9 cellular contexts compared by ENCODE assay signal in genomic region chr7:26686448-26686981, GRCh38.
DNase-seq lines count a peak whose midpoint lies in the region; ATAC-seq and TF ChIP-seq lines count a peak whose summit lies in the region.
"Had no signal": no experiment of that assay in that cellular context is flagged by ENCODE, and none has a peak within 500 bp of the region (broad histone marks: within the 10 kb centered on the region; RNA-seq: fewer than 3 reads in every experiment).

No MANE protein-coding gene starts in this region.

- no peak for DNase-seq in activated naive CD4-positive, alpha-beta T cell treated with anti-CD3 and anti-CD28 coated beads, Interleukin-2, amount 10 ng/mL, durations not matched to agents 7 days and 5 days
- DNase-seq in activated naive CD4-positive, alpha-beta T cell treated with anti-CD3 and anti-CD28 coated beads, Interleukin-2, amount 50 U/mL, for 16 hours: no peak
- DNase-seq in NCI-H2029 (lab: John Stamatoyannopoulos, UW) (peak; percentile 20), hepatocyte (ENCODE audit: low spot score) (peak; percentile 62), suprapubic skin (ENCODE audit: low spot score in 2 of 2) (peak in 1 of 2 donors; percentile 57)
- no peak for DNase-seq in activated CD8-positive, alpha-beta memory T cell treated with anti-CD3 and anti-CD28 coated beads, Interleukin-2, amount 50 U/mL, for 48 hours
- DNase-seq: activated naive CD8-positive, alpha-beta T cell treated with anti-CD3 and anti-CD28 coated beads, Interleukin-2, amount 10 ng/mL, durations not matched to agents 7 days and 5 days had no signal

- no peak for ATAC-seq in GM19455 (IDR thresholded peaks at IDR 0.05; ENCODE audit: unreplicated experiment)

- H3K79me2 ChIP-seq in hepatocyte: no peaks in the 10 kb centered on the region

- CTCF ChIA-PET in activated naive CD4-positive, alpha-beta T cell treated with anti-CD3 and anti-CD28 coated beads, Interleukin-2, amount 10 ng/mL, durations not matched to agents 7 days and 5 days (lab: Charles Lee): interaction anchor here (1.0 to 1.9 kb wide), 6 partner anchors 9 to 1046 kb away, joined by 3 to 9 read pairs (median 4); no protein-coding TSS in a partner anchor

- H3K4me3 ChIP-seq in WI38 (ENCODE audit: low read depth, low read length): no peak overlapping the region
- no peak overlapping the region for H3K4me3 ChIP-seq in hepatocyte
- no peak overlapping the region for H3K4me3 ChIP-seq in suprapubic skin

- peaks cover 2% of the 10 kb centered on the region for H3K27me3 Mint-ChIP-seq in activated naive CD4-positive, alpha-beta T cell treated with anti-CD3 and anti-CD28 coated beads, Interleukin-2, amount 10 ng/mL, durations not matched to agents 7 days and 5 days

- peak; percentile 13; the same call in 1 of the 2 replicates for TF ChIP-seq CTCF in WI38 (IDR thresholded peaks at IDR 0.05; ENCODE audit: low read depth, low read length)
- peak; percentile 83 for TF ChIP-seq CTCF in hepatocyte (IDR thresholded peaks at IDR 0.05; ENCODE audit: poor library complexity)
- TF ChIP-seq CTCF in suprapubic skin (IDR thresholded peaks at IDR 0.05): peak; percentile 57 to 62

- H3K36me3 ChIP-seq in hepatocyte (replicated peaks; ENCODE audit: insufficient read depth, low read depth) (no peaks in the 10 kb centered on the region), suprapubic skin (no peaks in the 10 kb centered on the region)

- peaks cover 31% of the 10 kb centered on the region for H3K4me1 ChIP-seq in hepatocyte (ENCODE audit: insufficient read depth)
- peaks cover 8% of the 10 kb centered on the region for H3K4me1 ChIP-seq in suprapubic skin

- no peaks in the 10 kb centered on the region for H3K9me3 Mint-ChIP-seq in activated naive CD4-positive, alpha-beta T cell treated with anti-CD3 and anti-CD28 coated beads, Interleukin-2, amount 10 ng/mL, durations not matched to agents 7 days and 5 days
- H3K9me3 Mint-ChIP-seq: activated naive CD8-positive, alpha-beta T cell treated with anti-CD3 and anti-CD28 coated beads, Interleukin-2, amount 10 ng/mL, durations not matched to agents 7 days and 5 days had no signal

- H3K9me3 ChIP-seq in hepatocyte (ENCODE audit: low read depth) (no peaks in the 10 kb centered on the region), suprapubic skin (no peaks in the 10 kb centered on the region)

- H2AFZ ChIP-seq in hepatocyte: no peak overlapping the region

- no peaks in the 10 kb centered on the region for H3K4me1 Mint-ChIP-seq in activated naive CD4-positive, alpha-beta T cell treated with anti-CD3 and anti-CD28 coated beads, Interleukin-2, amount 10 ng/mL, durations not matched to agents 7 days and 5 days

- WGBS in hepatocyte (ENCODE audit: low lambda C conversion rate, missing lambda C conversion rate): 21% methylated on average over 2 of the region's 2 CpGs
- 29% methylated on average over 2 of the region's 2 CpGs for WGBS in suprapubic skin

- H3K9me2 ChIP-seq in hepatocyte (replicated peaks; ENCODE audit: insufficient read depth): no peaks in the 10 kb centered on the region

- TF ChIP-seq POLR2A in suprapubic skin (IDR thresholded peaks at IDR 0.05): no peak

- peak overlapping the region; percentile 26 for H3K27ac Mint-ChIP-seq in activated naive CD4-positive, alpha-beta T cell treated with anti-CD3 and anti-CD28 coated beads, Interleukin-2, amount 10 ng/mL, durations not matched to agents 7 days and 5 days
- H3K27ac Mint-ChIP-seq: activated naive CD8-positive, alpha-beta T cell treated with anti-CD3 and anti-CD28 coated beads, Interleukin-2, amount 10 ng/mL, durations not matched to agents 7 days and 5 days had no signal

- TF ChIP-seq EP300 in suprapubic skin (IDR thresholded peaks at IDR 0.05): no peak

- H3K4me2 ChIP-seq in hepatocyte: no peak overlapping the region

- H3K27ac ChIP-seq in hepatocyte (no peak overlapping the region), suprapubic skin (no peak overlapping the region)

- no peaks in the 10 kb centered on the region for H4K20me1 ChIP-seq in hepatocyte (ENCODE audit: insufficient read depth, poor library complexity, severe bottlenecking)

- H3K4me3 Mint-ChIP-seq in activated naive CD4-positive, alpha-beta T cell treated with anti-CD3 and anti-CD28 coated beads, Interleukin-2, amount 10 ng/mL, durations not matched to agents 7 days and 5 days: no peak overlapping the region
- H3K4me3 Mint-ChIP-seq: activated naive CD8-positive, alpha-beta T cell treated with anti-CD3 and anti-CD28 coated beads, Interleukin-2, amount 10 ng/mL, durations not matched to agents 7 days and 5 days had no signal

- H3K27me3 ChIP-seq in hepatocyte (no peaks in the 10 kb centered on the region), suprapubic skin (no peaks in the 10 kb centered on the region)

- no peaks in the 10 kb centered on the region for H3K36me3 Mint-ChIP-seq in activated naive CD4-positive, alpha-beta T cell treated with anti-CD3 and anti-CD28 coated beads, Interleukin-2, amount 10 ng/mL, durations not matched to agents 7 days and 5 days
- H3K36me3 Mint-ChIP-seq: activated naive CD8-positive, alpha-beta T cell treated with anti-CD3 and anti-CD28 coated beads, Interleukin-2, amount 10 ng/mL, durations not matched to agents 7 days and 5 days had no signal

Comparison
In these comparisons a context has a peak if more than half of its experiments do, and no peak if none do; other contexts are left out.
1. DNase-seq: peak in NCI-H2029 (single experiment) and hepatocyte (single experiment); none in activated naive CD4-positive, alpha-beta T cell treated with anti-CD3 and anti-CD28 coated beads, Interleukin-2, amount 10 ng/mL, durations not matched to agents 7 days and 5 days (single experiment), activated naive CD4-positive, alpha-beta T cell treated with anti-CD3 and anti-CD28 coated beads, Interleukin-2, amount 50 U/mL, for 16 hours (single experiment) and activated CD8-positive, alpha-beta memory T cell treated with anti-CD3 and anti-CD28 coated beads, Interleukin-2, amount 50 U/mL, for 48 hours (single experiment).
2. CTCF ChIP-seq: peak in every context shown above with its lines; median percentile 83 in hepatocyte; 60 in suprapubic skin; 13 in WI38.